ENCODE assay signal across 1 cellular context in genomic region chr6:40419377-40419776, GRCh38.
A peak's percentile ranks its signal among the peaks of the same experiment; 100 is the strongest.
TF ChIP-seq lines count a peak whose summit lies in the region.

No MANE protein-coding gene starts in this region.

TF ChIP-seq in H1, 55 proteins besides CTCF, POLR2A, EP300 and RAD21:
- TF ChIP-seq ATF2 (IDR thresholded peaks at IDR 0.05; ENCODE audit: low read length) (no peak), YY1 (IDR thresholded peaks at IDR 0.05; ENCODE audit: low read depth, low read length) (no peak), CBX5 (IDR thresholded peaks at IDR 0.05; ENCODE audit: low read depth, low read length) (no peak), POU5F1 (IDR thresholded peaks at IDR 0.05; ENCODE audit: low read depth, low read length) (peak; percentile 77; the same call in 1 of the 2 replicates), SP1 (IDR thresholded peaks at IDR 0.05; ENCODE audit: low read depth, low read length) (0 out of 2 replicates have a peak, but pooled peaks have one; percentile 18), TBP (IDR thresholded peaks at IDR 0.05; ENCODE audit: low read depth, low read length) (no peak), USF2 (IDR thresholded peaks at IDR 0.05; ENCODE audit: low read length) (no peak), RNF2 (IDR thresholded peaks at IDR 0.05; ENCODE audit: borderline replicate concordance, low read depth, low read length, missing control alignments, poor library complexity, severe bottlenecking) (no peak), MAFK (IDR thresholded peaks at IDR 0.05; ENCODE audit: low read depth, low read length) (peak; percentile 49; the same call in 1 of the 2 replicates), CHD1 (IDR thresholded peaks at IDR 0.05; ENCODE audit: low read depth, low read length) (no peak), JUN (IDR thresholded peaks at IDR 0.05; ENCODE audit: low read depth, low read length) (no peak), JUND (IDR thresholded peaks at IDR 0.05; ENCODE audit: low read length) (no peak), KDM5A (IDR thresholded peaks at IDR 0.05; ENCODE audit: low read length) (no peak), CEBPB (IDR thresholded peaks at IDR 0.05; ENCODE audit: low read depth, low read length) (peak; percentile 23; the same call in 1 of the 2 replicates)
